11 cellular contexts compared by ENCODE assay signal in the genomic region with DNA sequence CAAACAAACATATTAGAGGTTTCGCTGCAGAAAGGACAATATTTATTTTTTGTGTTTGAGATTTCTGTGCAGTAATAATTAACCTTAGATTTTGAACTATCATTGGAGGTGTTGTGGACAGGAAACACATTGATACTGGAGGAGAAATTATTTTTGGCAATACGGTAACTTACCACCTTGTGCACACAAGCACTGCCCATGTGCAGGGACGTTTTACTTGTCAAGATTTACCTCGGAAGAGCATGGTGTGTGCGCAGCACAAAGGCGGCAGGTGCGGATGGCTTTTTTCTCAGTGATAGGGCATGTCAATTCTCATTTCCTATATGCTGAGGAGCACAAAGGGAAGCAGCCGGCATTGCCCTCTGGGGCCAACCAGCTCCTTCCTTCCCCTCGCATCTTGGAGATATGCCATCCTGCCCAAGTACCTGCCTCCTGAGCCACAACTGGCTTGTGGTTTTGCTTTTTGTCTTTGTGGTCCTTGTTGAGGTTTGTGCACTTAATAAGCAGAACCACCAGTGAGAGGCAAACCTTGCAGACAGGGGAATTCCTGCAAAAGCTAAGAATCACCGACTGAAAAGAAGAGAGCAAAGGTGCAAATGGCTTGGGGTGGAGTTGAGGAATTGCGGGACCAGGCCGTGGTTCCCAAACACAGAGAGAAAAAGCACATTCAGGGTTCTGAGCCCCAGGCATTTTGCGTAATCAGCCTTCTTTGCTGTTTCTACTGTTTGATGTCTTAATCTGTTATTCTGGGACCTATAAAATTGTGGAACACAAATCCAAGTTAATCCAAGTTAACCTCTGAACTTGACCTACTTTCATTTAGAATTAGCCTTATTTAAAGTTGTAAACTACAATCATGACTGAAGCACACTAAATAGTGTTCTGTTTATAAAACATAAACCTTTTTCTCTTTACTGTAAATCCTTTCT. TPM values are rescaled to one million over a fixed set of nuclear protein-coding genes. Genes with fewer than 3 reads are reported as not detected.
DNase-seq lines count a peak whose midpoint lies in the region; ATAC-seq and TF ChIP-seq lines count a peak whose summit lies in the region.
"Had no signal": no experiment of that assay in that cellular context is flagged by ENCODE, and none has a peak within 500 bp of the region (broad histone marks: within the 10 kb centered on the region; RNA-seq: fewer than 3 reads in every experiment).

No MANE protein-coding gene starts in this region.

- DNase-seq in A172 (ENCODE audit: low spot score) (peak; percentile 37), trophoblast cell (no peak), medulla oblongata (ENCODE audit: extremely low spot score) (no peak), NOMO-1 treated with DMSO at 0.1 percent for 48 hours (lab: John Stamatoyannopoulos, UW; ENCODE audit: unreplicated experiment) (no peak), AG08395 (ENCODE audit: low spot score) (no peak)
- DNase-seq: activated T-cell treated with anti-CD3 and anti-CD28 coated beads, Interleukin-2, amount 50 U/mL, for 1 hour; CD4-positive, alpha-beta memory T cell had no signal

- no peak overlapping the region for H4K91ac ChIP-seq in trophoblast cell (ENCODE audit: low read depth, low read length)

- no peak overlapping the region for H3K9ac ChIP-seq in trophoblast cell (ENCODE audit: low read length)

- no CpG with 5 or more reads among the region's 13 CpGs for WGBS in trophoblast cell (ENCODE audit: extremely low coverage, insufficient coverage, insufficient read length)

- no peak overlapping the region for H4K8ac ChIP-seq in trophoblast cell (ENCODE audit: low read depth, low read length)

- no peak overlapping the region for H2AFZ ChIP-seq in trophoblast cell (ENCODE audit: insufficient read depth, low read length, poor library complexity)

- H3K27ac ChIP-seq in VCaP (peak overlapping the region; percentile 61), trophoblast cell (ENCODE audit: low read depth, low read length) (no peak overlapping the region)
- H3K27ac ChIP-seq: SJSA1 had no signal

- TF ChIP-seq CTCF in VCaP (conservative IDR thresholded peaks at IDR 0.05), result no peak

- no peak overlapping the region for H3K18ac ChIP-seq in trophoblast cell (ENCODE audit: low read length)

- H3K4ac ChIP-seq in trophoblast cell (ENCODE audit: low read depth, low read length), result no peak overlapping the region

- H3K9me3 ChIP-seq in trophoblast cell (ENCODE audit: insufficient read depth, low read depth, low read length), result no peaks in the 10 kb centered on the region
- H3K9me3 ChIP-seq: SJSA1 had no signal

- H3K14ac ChIP-seq in trophoblast cell (ENCODE audit: low read length), result no peak overlapping the region

- ATAC-seq in GM18868 (IDR thresholded peaks at IDR 0.05; ENCODE audit: unreplicated experiment) (peak; percentile 74), HG03159 (IDR thresholded peaks at IDR 0.05; ENCODE audit: unreplicated experiment) (peak; percentile 63)

- no peak overlapping the region for H2AK5ac ChIP-seq in trophoblast cell (ENCODE audit: low read length)

- H2BK5ac ChIP-seq in trophoblast cell (ENCODE audit: low read depth, low read length, poor library complexity), result no peak overlapping the region

- no peaks in the 10 kb centered on the region for H3K36me3 ChIP-seq in trophoblast cell (ENCODE audit: control insufficient read depth in 1 of 2, insufficient read depth in 2 of 2, low read length in 2 of 2)

- no peaks in the 10 kb centered on the region for H3K79me2 ChIP-seq in trophoblast cell (ENCODE audit: control insufficient read depth, insufficient read depth, low read length, poor library complexity)

- H2BK12ac ChIP-seq in trophoblast cell (ENCODE audit: low read length), result no peak overlapping the region

- H3K23ac ChIP-seq in trophoblast cell (ENCODE audit: low read length), result no peak overlapping the region

- H3K4me1 ChIP-seq in trophoblast cell (ENCODE audit: control insufficient read depth in 1 of 2, insufficient read depth in 2 of 2, low read length in 2 of 2), result peaks cover 0 to 3% of the 10 kb centered on the region in 2 experiments

- no peak overlapping the region for H3K4me2 ChIP-seq in trophoblast cell (ENCODE audit: low read length)

- H3K4me3 ChIP-seq in trophoblast cell (ENCODE audit: low read depth, low read length), result no peak overlapping the region
- H3K4me3 ChIP-seq: SJSA1 had no signal

- no peaks in the 10 kb centered on the region for H3K27me3 ChIP-seq in trophoblast cell (ENCODE audit: insufficient read depth, low read length)
- H3K27me3 ChIP-seq: SJSA1 had no signal

- H3K79me1 ChIP-seq in trophoblast cell (ENCODE audit: low read length), result no peaks in the 10 kb centered on the region

- no peak overlapping the region for H4K12ac ChIP-seq in trophoblast cell (ENCODE audit: low read depth, low read length)

- no peak overlapping the region for H2BK120ac ChIP-seq in trophoblast cell (ENCODE audit: insufficient read depth, low read length, poor library complexity)

RNA-seq across cellular contexts. Expression of a gene that starts 21.9 kb away (rescaled TPM):
- total RNA-seq in A172 (2014; rRNA removed; shearing (Covaris generic)), result 1.8 and 2.7 TPM in 2 replicates
- polyA plus RNA-seq in trophoblast cell (2013), result 6.4 and 7.1 TPM in 2 replicates
- total RNA-seq: CD4-positive, alpha-beta memory T cell had no signal
- polyA plus RNA-seq: CD4-positive, alpha-beta memory T cell had no signal
